Comparison of ENCODE assay signal across 9 cellular contexts in genomic region chr3:189316296-189317019, GRCh38.
DNase-seq lines count a peak whose midpoint lies in the region; ATAC-seq and TF ChIP-seq lines count a peak whose summit lies in the region.
"Had no signal": no experiment of that assay in that cellular context is flagged by ENCODE, and none has a peak within 500 bp of the region (broad histone marks: within the 10 kb centered on the region; RNA-seq: fewer than 3 reads in every experiment).

No MANE protein-coding gene starts in this region.

- TF ChIP-seq RAD21 in HCT116 (IDR thresholded peaks at IDR 0.05; ENCODE audit: low read depth): no peak

- RAD21 ChIA-PET in HCT116 (lab: Charles Lee; ENCODE audit: low non-redundant PET in 1 of 2, low total read pairs in 2 of 2, uncharacterized antibody in 2 of 2, unreplicated experiment in 2 of 2): no interaction called here

- no TSS peak for BruUV-seq in HCT116 (replicated peaks; lab: Mats Ljungman, UMichigan)

- H3K36me3 ChIP-seq in HCT116 (ENCODE audit: control insufficient read depth in 1 of 2, insufficient read depth in 2 of 2, low read length in 2 of 2): no peaks in the 10 kb centered on the region
- H3K36me3 ChIP-seq: BLaER1 treated with 17β-estradiol and CSF1 and Interleukin-3, amounts not matched to agents 10 nM and 100 nM had no signal

- TF ChIP-seq POLR2A in HCT116 (IDR thresholded peaks at IDR 0.05; ENCODE audit: borderline replicate concordance, extremely low read depth, insufficient read depth, insufficient read length): no peak

- H3K4me2 ChIP-seq in HCT116 (ENCODE audit: low read length): no peak overlapping the region
- H3K4me2 ChIP-seq: BLaER1 treated with 17β-estradiol and CSF1 and Interleukin-3, amounts not matched to agents 10 nM and 100 nM had no signal

- POLR2A ChIA-PET in HCT116 (lab: Charles Lee): no interaction called here

- H4K20me1 ChIP-seq in HCT116 (ENCODE audit: insufficient read depth): no peaks in the 10 kb centered on the region
- H4K20me1 ChIP-seq: BLaER1 treated with 17β-estradiol and CSF1 and Interleukin-3, amounts not matched to agents 10 nM and 100 nM had no signal

- peaks cover 62% of the 10 kb centered on the region for H3K27me3 ChIP-seq in HCT116 (ENCODE audit: insufficient read depth, low read length)
- H3K27me3 ChIP-seq in dorsolateral prefrontal cortex: no peaks in the 10 kb centered on the region
- H3K27me3 ChIP-seq: BLaER1 treated with 17β-estradiol and CSF1 and Interleukin-3, amounts not matched to agents 10 nM and 100 nM had no signal

- H3K27me3 Mint-ChIP-seq in stimulated activated naive CD8-positive, alpha-beta T cell treated with anti-CD3 and anti-CD28 coated beads, Interleukin-15, amount 100 ng/mL, for 72 hours: no peaks in the 10 kb centered on the region

- H3K9me3 ChIP-seq in HCT116 (ENCODE audit: control insufficient read depth in 1 of 2, insufficient read depth in 1 of 2, low read depth in 1 of 2, low read length in 2 of 2): no peaks in the 10 kb centered on the region
- H3K9me3 ChIP-seq: BLaER1 treated with 17β-estradiol and CSF1 and Interleukin-3, amounts not matched to agents 10 nM and 100 nM had no signal

- ATAC-seq in HCT116: peak; percentile 57
- no peak for ATAC-seq in HG03095 (IDR thresholded peaks at IDR 0.05; ENCODE audit: unreplicated experiment)
- ATAC-seq in stimulated activated naive CD8-positive, alpha-beta T cell treated with anti-CD3 and anti-CD28 coated beads, Interleukin-15, amount 100 ng/mL, for 72 hours: no peak

- H3K27ac Mint-ChIP-seq in stimulated activated naive CD8-positive, alpha-beta T cell treated with anti-CD3 and anti-CD28 coated beads, Interleukin-15, amount 100 ng/mL, for 72 hours: peak overlapping the region in 1 of 2 donors; percentile 14

- TF ChIP-seq CTCF in C4-2B (conservative IDR thresholded peaks at IDR 0.05) (no peak), HCT116 (IDR thresholded peaks at IDR 0.05 in 2 of 3, conservative IDR thresholded peaks at IDR 0.05 in 1 of 3; ENCODE audit: borderline replicate concordance in 1 of 3, insufficient read depth in 1 of 3, low read depth in 2 of 3, low read length in 2 of 3) (no peak), dorsolateral prefrontal cortex (IDR thresholded peaks at IDR 0.05 in 54 of 56, conservative IDR thresholded peaks at IDR 0.05 in 2 of 56; ENCODE audit: low read depth in 1 of 56, partially characterized antibody in 56 of 56) (no peak), foreskin fibroblast (IDR thresholded peaks at IDR 0.05; ENCODE audit: low read depth, low read length) (no peak)

- no peak overlapping the region for H3K4me3 Mint-ChIP-seq in stimulated activated naive CD8-positive, alpha-beta T cell treated with anti-CD3 and anti-CD28 coated beads, Interleukin-15, amount 100 ng/mL, for 72 hours

- H3K4me3 ChIP-seq in HCT116 (replicated peaks in 1 of 2; ENCODE audit: low read depth in 1 of 2, low read length in 2 of 2): no peak overlapping the region
- no peak overlapping the region for H3K4me3 ChIP-seq in dorsolateral prefrontal cortex
- H3K4me3 ChIP-seq in foreskin fibroblast (ENCODE audit: low read depth in 1 of 2, low read length in 2 of 2): no peak overlapping the region
- H3K4me3 ChIP-seq: BLaER1 treated with 17β-estradiol and CSF1 and Interleukin-3, amounts not matched to agents 10 nM and 100 nM had no signal

- peaks cover 4 to 7% of the 10 kb centered on the region in 2 experiments; a peak in 2 of 4 replicates for H3K4me1 ChIP-seq in HCT116 (ENCODE audit: control insufficient read depth in 1 of 2, insufficient read depth in 2 of 2, low read length in 2 of 2)
- H3K4me1 ChIP-seq: BLaER1 treated with 17β-estradiol and CSF1 and Interleukin-3, amounts not matched to agents 10 nM and 100 nM had no signal

- peaks cover 5 to 8% of the 10 kb centered on the region in 2 donors for H3K9me3 Mint-ChIP-seq in stimulated activated naive CD8-positive, alpha-beta T cell treated with anti-CD3 and anti-CD28 coated beads, Interleukin-15, amount 100 ng/mL, for 72 hours

- H2AFZ ChIP-seq in HCT116 (ENCODE audit: low read depth, low read length, poor library complexity, severe bottlenecking): no peak overlapping the region

- peaks cover 19% of the 10 kb centered on the region for H3K4me1 Mint-ChIP-seq in stimulated activated naive CD8-positive, alpha-beta T cell treated with anti-CD3 and anti-CD28 coated beads, Interleukin-15, amount 100 ng/mL, for 72 hours

- H3K9ac ChIP-seq in HCT116 (ENCODE audit: low read length): no peak overlapping the region
- H3K9ac ChIP-seq: BLaER1 treated with 17β-estradiol and CSF1 and Interleukin-3, amounts not matched to agents 10 nM and 100 nM had no signal

- H3K79me2 ChIP-seq in HCT116 (ENCODE audit: insufficient read depth, low read length): no peaks in the 10 kb centered on the region

- H3K27ac ChIP-seq in C4-2B: peak overlapping the region; percentile 53; the same call in 1 of the 2 replicates
- no peak overlapping the region for H3K27ac ChIP-seq in HCT116 (ENCODE audit: low read depth, low read length)
- H3K27ac ChIP-seq in dorsolateral prefrontal cortex: no peak overlapping the region
- H3K27ac ChIP-seq: BLaER1 treated with 17β-estradiol and CSF1 and Interleukin-3, amounts not matched to agents 10 nM and 100 nM had no signal

- DNase-seq in HCT116 (ENCODE audit: low read depth, low spot score) (no peak), NCI-H774 (lab: John Stamatoyannopoulos, UW) (peak; percentile 50), kidney tubule cell (ENCODE audit: low spot score) (peak; percentile 60), dorsolateral prefrontal cortex (no peak), foreskin fibroblast (no peak)
- DNase-seq in stimulated activated naive CD8-positive, alpha-beta T cell treated with anti-CD3 and anti-CD28 coated beads, Interleukin-15, amount 100 ng/mL, for 72 hours: no peak

- H3K9me2 ChIP-seq in HCT116 (ENCODE audit: insufficient read depth): no peaks in the 10 kb centered on the region

- intact Hi-C loops in HCT116 (cut with micrococcal nuclease): no loop called here
- intact Hi-C loops in dorsolateral prefrontal cortex (cut with DNase I): no loop called here

- CTCF ChIA-PET in HCT116 (lab: Charles Lee): no interaction called here

TF ChIP-seq in HCT116, 20 proteins besides CTCF, POLR2A, EP300 and RAD21:
- TF ChIP-seq YY1 (IDR thresholded peaks at IDR 0.05; ENCODE audit: extremely low read depth, insufficient replicate concordance, low read depth, low read length) (no peak), CBX3 (IDR thresholded peaks at IDR 0.05; ENCODE audit: low read depth) (no peak), JUND (IDR thresholded peaks at IDR 0.05) (no peak), SRF (IDR thresholded peaks at IDR 0.05; ENCODE audit: low read depth) (no peak)
- TF ChIP-seq, protein P1, sequence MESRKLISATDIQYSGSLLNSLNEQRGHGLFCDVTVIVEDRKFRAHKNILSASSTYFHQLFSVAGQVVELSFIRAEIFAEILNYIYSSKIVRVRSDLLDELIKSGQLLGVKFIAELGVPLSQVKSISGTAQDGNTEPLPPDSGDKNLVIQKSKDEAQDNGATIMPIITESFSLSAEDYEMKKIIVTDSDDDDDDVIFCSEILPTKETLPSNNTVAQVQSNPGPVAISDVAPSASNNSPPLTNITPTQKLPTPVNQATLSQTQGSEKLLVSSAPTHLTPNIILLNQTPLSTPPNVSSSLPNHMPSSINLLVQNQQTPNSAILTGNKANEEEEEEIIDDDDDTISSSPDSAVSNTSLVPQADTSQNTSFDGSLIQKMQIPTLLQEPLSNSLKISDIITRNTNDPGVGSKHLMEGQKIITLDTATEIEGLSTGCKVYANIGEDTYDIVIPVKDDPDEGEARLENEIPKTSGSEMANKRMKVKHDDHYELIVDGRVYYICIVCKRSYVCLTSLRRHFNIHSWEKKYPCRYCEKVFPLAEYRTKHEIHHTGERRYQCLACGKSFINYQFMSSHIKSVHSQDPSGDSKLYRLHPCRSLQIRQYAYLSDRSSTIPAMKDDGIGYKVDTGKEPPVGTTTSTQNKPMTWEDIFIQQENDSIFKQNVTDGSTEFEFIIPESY (IDR thresholded peaks at IDR 0.05; ENCODE audit: extremely low read depth, insufficient replicate concordance, low read length): no peak
TF ChIP-seq in HCT116: peak in this region for 0.

Comparison
In these comparisons a context has a peak if more than half of its experiments do, and no peak if none do; other contexts are left out.
1. DNase-seq: peak in NCI-H774 (single experiment) and kidney tubule cell (single experiment); none in HCT116 (single experiment), dorsolateral prefrontal cortex (0 of 10), stimulated activated naive CD8-positive, alpha-beta T cell treated with anti-CD3 and anti-CD28 coated beads, Interleukin-15, amount 100 ng/mL, for 72 hours (0 of 2) and foreskin fibroblast (0 of 2).